ENCODE assay signal across 6 cellular contexts in the genomic region with DNA sequence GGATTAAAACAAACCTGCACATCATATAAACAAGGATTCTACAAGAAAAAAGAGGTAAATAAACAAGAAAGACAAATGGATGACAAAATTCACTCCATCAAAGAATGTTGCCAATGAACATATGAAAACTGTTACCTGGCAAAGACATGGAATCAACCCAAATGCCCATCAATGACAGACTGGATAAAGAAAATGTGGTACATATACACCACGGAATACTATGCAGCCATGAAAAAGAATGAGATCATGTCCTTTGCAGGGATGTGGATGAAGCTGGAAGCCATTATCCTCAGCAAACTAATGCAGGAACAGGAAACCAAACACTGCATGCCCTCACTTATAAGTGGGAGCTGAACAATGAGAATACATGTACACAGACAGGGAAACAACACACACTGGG. TPM values are rescaled to one million over a fixed set of nuclear protein-coding genes. Genes with fewer than 3 reads are reported as not detected.
"Had no signal": no experiment of that assay in that cellular context is flagged by ENCODE, and none has a peak within 500 bp of the region (broad histone marks: within the 10 kb centered on the region; RNA-seq: fewer than 3 reads in every experiment).

No MANE protein-coding gene starts in this region.

RNA-seq across cellular contexts. Expression of a gene that starts 4.6 kb away (rescaled TPM):
- total RNA-seq: GM23248, H1, H4, H7, H9, HFFc6 had no signal
- polyA plus RNA-seq: GM23248, H1 had no signal
